Comparison of ENCODE assay signal across 8 cellular contexts in genomic region chr1:182588460-182589396, GRCh38. TPM values are rescaled to one million over a fixed set of nuclear protein-coding genes. Genes with fewer than 3 reads are reported as not detected.
DNase-seq lines count a peak whose midpoint lies in the region; ATAC-seq and TF ChIP-seq lines count a peak whose summit lies in the region.

RNASEL (minus strand) TSS chr1:182589256; CDS start chr1:182586806, 2,450 bp downstream.

- H3K4me1 ChIP-seq in PC-9 (replicated peaks; ENCODE audit: insufficient read depth) (peaks cover 12% of the 10 kb centered on the region), thymus (ENCODE audit: control insufficient read depth, insufficient read depth, low read length) (peaks cover 6% of the 10 kb centered on the region)

- CTCF ChIA-PET in BJ (lab: Yijun Ruan, JAX): interaction anchor here (1.2 to 2.8 kb wide), 5 partner anchors 9 to 198 kb away, joined by 3 to 8 read pairs (median 7); no protein-coding TSS in a partner anchor
- CTCF ChIA-PET in PC-9 (lab: Charles Lee): interaction anchor here (1.1 to 2.0 kb wide), 2 partner anchors 504 to 508 kb away, joined by 4 to 7 read pairs; no protein-coding TSS in a partner anchor

- H3K27me3 ChIP-seq in BJ (ENCODE audit: control insufficient read depth, insufficient read depth, low read length) (peaks cover 1% of the 10 kb centered on the region; the same call in 1 of the 2 replicates), PC-9 (ENCODE audit: insufficient read depth, low read depth) (no peaks in the 10 kb centered on the region), thymus (ENCODE audit: control insufficient read depth, insufficient read depth) (no peaks in the 10 kb centered on the region)

- H3K4me1 Mint-ChIP-seq in activated T-helper 2 cell treated with anti-CD3 and anti-CD28 coated beads, Interferon-gamma antibody, Interleukin-2, Interleukin-4, amounts not matched to agents 10 μg/mL and 5 μg/mL and 100 μg/mL, durations not matched to agents 14 hours and 24 hours and 36 hours (ENCODE audit: low read depth): peaks cover 30% of the 10 kb centered on the region
- H3K4me1 Mint-ChIP-seq in nephron: peaks cover 6% of the 10 kb centered on the region

- peak; percentile 82 for ATAC-seq in GM18909 (IDR thresholded peaks at IDR 0.05; ENCODE audit: poor library complexity, unreplicated experiment)
- peak; percentile 80 for ATAC-seq in HG03103 (IDR thresholded peaks at IDR 0.05; ENCODE audit: low read depth, unreplicated experiment)

- no peaks in the 10 kb centered on the region for H3K9me2 ChIP-seq in PC-9 (ENCODE audit: insufficient read depth)

- H3K4me2 ChIP-seq in PC-9: peak within 1 kb of the TSS; percentile 91

- no peaks in the 10 kb centered on the region for H3K9me3 Mint-ChIP-seq in activated T-helper 2 cell treated with anti-CD3 and anti-CD28 coated beads, Interferon-gamma antibody, Interleukin-2, Interleukin-4, amounts not matched to agents 10 μg/mL and 5 μg/mL and 100 μg/mL, durations not matched to agents 14 hours and 24 hours and 36 hours
- peaks cover 4% of the 10 kb centered on the region for H3K9me3 Mint-ChIP-seq in nephron

- peak within 1 kb of the TSS; percentile 69 for H3K27ac ChIP-seq in PC-9
- H3K27ac ChIP-seq in thymus (ENCODE audit: low read depth): peak within 1 kb of the TSS; percentile 98

- POLR2A ChIA-PET in BJ (lab: Charles Lee): no interaction called here
- POLR2A ChIA-PET in PC-9 (lab: Charles Lee; ENCODE audit: unreplicated experiment): interaction anchor here (0.7 kb wide), 2 partner anchors 271 to 494 kb away, joined by 4 read pairs; no protein-coding TSS in a partner anchor

- H3F3A ChIP-seq in PC-9 (ENCODE audit: insufficient read depth, low read depth): peaks cover 13% of the 10 kb centered on the region; the same call in 1 of the 2 replicates

- 8% methylated on average over 21 of the region's 21 CpGs for WGBS in thymus

- TF ChIP-seq CTCF in BJ (IDR thresholded peaks at IDR 0.05; ENCODE audit: insufficient read depth, low read depth, low read length) (no peak), PC-9 (conservative IDR thresholded peaks at IDR 0.05) (no peak), nephron (IDR thresholded peaks at IDR 0.05; ENCODE audit: unreplicated experiment in 3 of 3) (no peak)

- peak within 1 kb of the TSS; percentile 96 for H2AFZ ChIP-seq in PC-9

- H3K36me3 ChIP-seq in BJ (ENCODE audit: control insufficient read depth, insufficient read depth, low read length) (no peaks in the 10 kb centered on the region), PC-9 (ENCODE audit: low read depth) (no peaks in the 10 kb centered on the region), thymus (ENCODE audit: control insufficient read depth, insufficient read depth) (no peaks in the 10 kb centered on the region)

- H3K27ac Mint-ChIP-seq in activated T-helper 2 cell treated with anti-CD3 and anti-CD28 coated beads, Interferon-gamma antibody, Interleukin-2, Interleukin-4, amounts not matched to agents 10 μg/mL and 5 μg/mL and 100 μg/mL, durations not matched to agents 14 hours and 24 hours and 36 hours: peak within 1 kb of the TSS; percentile 97
- H3K27ac Mint-ChIP-seq in nephron: peak within 1 kb of the TSS; percentile 92 to 94 (median 94)

- H3K27me3 Mint-ChIP-seq in activated T-helper 2 cell treated with anti-CD3 and anti-CD28 coated beads, Interferon-gamma antibody, Interleukin-2, Interleukin-4, amounts not matched to agents 10 μg/mL and 5 μg/mL and 100 μg/mL, durations not matched to agents 14 hours and 24 hours and 36 hours (ENCODE audit: low read depth): peaks cover 5% of the 10 kb centered on the region
- H3K27me3 Mint-ChIP-seq in nephron (ENCODE audit: low read depth): peaks cover 6% of the 10 kb centered on the region

- peak within 1 kb of the TSS; percentile 92 for H3K4me3 Mint-ChIP-seq in activated T-helper 2 cell treated with anti-CD3 and anti-CD28 coated beads, Interferon-gamma antibody, Interleukin-2, Interleukin-4, amounts not matched to agents 10 μg/mL and 5 μg/mL and 100 μg/mL, durations not matched to agents 14 hours and 24 hours and 36 hours (ENCODE audit: low read depth)
- peak within 1 kb of the TSS; percentile 91 to 92 (median 92) for H3K4me3 Mint-ChIP-seq in nephron

- peaks cover 11% of the 10 kb centered on the region for H3K36me3 Mint-ChIP-seq in activated T-helper 2 cell treated with anti-CD3 and anti-CD28 coated beads, Interferon-gamma antibody, Interleukin-2, Interleukin-4, amounts not matched to agents 10 μg/mL and 5 μg/mL and 100 μg/mL, durations not matched to agents 14 hours and 24 hours and 36 hours (ENCODE audit: low read depth)
- H3K36me3 Mint-ChIP-seq in nephron (ENCODE audit: low read depth): peaks cover 12% of the 10 kb centered on the region

- no peaks in the 10 kb centered on the region for H3K9me3 ChIP-seq in PC-9 (ENCODE audit: insufficient read depth, low read depth)
- no peaks in the 10 kb centered on the region for H3K9me3 ChIP-seq in thymus (ENCODE audit: control insufficient read depth)

- no peaks in the 10 kb centered on the region for H3K79me2 ChIP-seq in PC-9 (ENCODE audit: low read depth)

- BruUV-seq in PC-9 (replicated peaks; lab: Mats Ljungman, UMichigan): TSS peak; percentile 84

- intact Hi-C loops in PC-9 (cut with micrococcal nuclease; ENCODE audit: unreplicated experiment): loop anchor here (5.0 kb wide), 1 partner anchor 191 kb away; no protein-coding TSS in a partner anchor
- intact Hi-C loops in activated T-helper 2 cell treated with anti-CD3 and anti-CD28 coated beads, Interferon-gamma antibody, Interleukin-2, Interleukin-4, amounts not matched to agents 10 μg/mL and 5 μg/mL and 100 μg/mL, durations not matched to agents 14 hours and 24 hours and 36 hours (cut with micrococcal nuclease): loop anchor here (1.0 kb wide), 1 partner anchor 13 kb away; no protein-coding TSS in a partner anchor

- DNase-seq in BJ (ENCODE audit: low read depth) (peak; percentile 16), PC-9 (peak; percentile 69 to 78), fibroblast of the conjunctiva (ENCODE audit: low read depth) (peak; percentile 33)
- DNase-seq in activated T-helper 2 cell treated with anti-CD3 and anti-CD28 coated beads, Interferon-gamma antibody, Interleukin-2, Interleukin-4, amounts not matched to agents 10 μg/mL and 5 μg/mL and 100 μg/mL, durations not matched to agents 14 hours and 24 hours and 36 hours (ENCODE audit: low spot score): peak; percentile 19

- peak within 1 kb of the TSS; percentile 67 for H3K4me3 ChIP-seq in BJ (ENCODE audit: low read depth, low read length)
- H3K4me3 ChIP-seq in PC-9: peak within 1 kb of the TSS; percentile 64
- peak within 1 kb of the TSS; percentile 87 for H3K4me3 ChIP-seq in thymus (ENCODE audit: low read length)

- no peaks in the 10 kb centered on the region for H4K20me1 ChIP-seq in PC-9 (ENCODE audit: insufficient read depth)

RNA-seq across cellular contexts. Expression of gene RNASEL, which starts in this region (rescaled TPM):
- polyA plus RNA-seq in BJ (2011; rRNA removed): 4.1 and 6.9 TPM in 2 replicates
- polyA minus RNA-seq in BJ (2011; rRNA and poly(A)+ RNA removed): 2.6 and 3.5 TPM in 2 replicates
- total RNA-seq in PC-9 (2021): 4.9 and 6.3 TPM in 2 replicates
- 3.6 and 4.8 TPM in 2 replicates for total RNA-seq in activated T-helper 2 cell treated with anti-CD3 and anti-CD28 coated beads, Interferon-gamma antibody, Interleukin-2, Interleukin-4, amounts not matched to agents 10 μg/mL and 5 μg/mL and 100 μg/mL, durations not matched to agents 14 hours and 24 hours and 36 hours
- polyA plus RNA-seq in thymus: 8.4 TPM

Comparison
In these comparisons a context has a peak if more than half of its experiments do, and no peak if none do; other contexts are left out.
1. Peak in every context shown above with its lines: DNase-seq, ATAC-seq, H3K4me3 ChIP-seq and H3K27ac ChIP-seq.
2. DNase-seq: peak in every context shown above with its lines; median percentile 74 in PC-9; 33 in fibroblast of the conjunctiva; 19 in activated T-helper 2 cell treated with anti-CD3 and anti-CD28 coated beads, Interferon-gamma antibody, Interleukin-2, Interleukin-4, amounts not matched to agents 10 μg/mL and 5 μg/mL and 100 μg/mL, durations not matched to agents 14 hours and 24 hours and 36 hours; 16 in BJ.